In genomic region chr2:1632510-1632909, GRCh38 we compare ENCODE assay signal across 14 cellular contexts.
"Had no signal": no experiment of that assay in that cellular context is flagged by ENCODE, and none has a peak within 500 bp of the region (broad histone marks: within the 10 kb centered on the region; RNA-seq: fewer than 3 reads in every experiment).

No MANE protein-coding gene starts in this region.

- DNase-seq: activated CD4-positive, alpha-beta T cell treated with anti-CD3 and anti-CD28 coated beads, Interleukin-2, amount 50 U/mL, for 4 hours; activated gamma-delta T cell; activated naive CD8-positive, alpha-beta T cell treated with anti-CD3 and anti-CD28 coated beads for 36 hours; activated T-cell treated with anti-CD3 and anti-CD28 coated beads, Interleukin-2, amount 50 U/mL, for 24 hours; anterior cingulate cortex; effector CD4-positive, alpha-beta T cell; gastrocnemius medialis; heart right ventricle; naive B cell; right lobe of liver; stimulated activated CD4-positive, alpha-beta T cell treated with anti-CD3 and anti-CD28 coated beads, Interleukin-12 subunit alpha, Interleukin-12 subunit beta, amount 100 ng/mL, for 4 hours; stimulated activated naive CD8-positive, alpha-beta T cell treated with anti-CD3 and anti-CD28 coated beads, Interleukin-15, Interleukin-2, amounts not matched to agents 100 U/mL and 50 U/mL, for 24 hours; T-helper 2 cell had no signal

- H3K4me1 Mint-ChIP-seq: activated naive CD8-positive, alpha-beta T cell treated with anti-CD3 and anti-CD28 coated beads for 36 hours; naive B cell had no signal

- H3K4me1 ChIP-seq: gastrocnemius medialis, right lobe of liver had no signal

- H3K4me3 Mint-ChIP-seq: activated naive CD8-positive, alpha-beta T cell treated with anti-CD3 and anti-CD28 coated beads for 36 hours; activated T-cell treated with anti-CD3 and anti-CD28 coated beads, Interleukin-2, amount 50 U/mL, for 24 hours; mesothelial cell of epicardium had no signal

- H3K9me3 ChIP-seq: gastrocnemius medialis, right lobe of liver had no signal

- H3K27me3 ChIP-seq: right lobe of liver had no signal

- H3K27ac ChIP-seq: gastrocnemius medialis, right lobe of liver had no signal

- H3K36me3 ChIP-seq: right lobe of liver had no signal

- H3K9me3 Mint-ChIP-seq: activated naive CD8-positive, alpha-beta T cell treated with anti-CD3 and anti-CD28 coated beads for 36 hours; activated T-cell treated with anti-CD3 and anti-CD28 coated beads, Interleukin-2, amount 50 U/mL, for 24 hours; naive B cell had no signal

- H3K27ac Mint-ChIP-seq: activated naive CD8-positive, alpha-beta T cell treated with anti-CD3 and anti-CD28 coated beads for 36 hours; activated T-cell treated with anti-CD3 and anti-CD28 coated beads, Interleukin-2, amount 50 U/mL, for 24 hours; mesothelial cell of epicardium had no signal

- H3K4me3 ChIP-seq: gastrocnemius medialis, heart right ventricle, right lobe of liver had no signal

- H3K27me3 Mint-ChIP-seq: activated naive CD8-positive, alpha-beta T cell treated with anti-CD3 and anti-CD28 coated beads for 36 hours had no signal

- H3K36me3 Mint-ChIP-seq: activated naive CD8-positive, alpha-beta T cell treated with anti-CD3 and anti-CD28 coated beads for 36 hours; naive B cell had no signal

- ATAC-seq: gastrocnemius medialis; right lobe of liver; stimulated activated naive CD8-positive, alpha-beta T cell treated with anti-CD3 and anti-CD28 coated beads, Interleukin-15, Interleukin-2, amounts not matched to agents 100 U/mL and 50 U/mL, for 24 hours had no signal
